Comparison of ENCODE assay signal across 8 cellular contexts in genomic region chr1:217482356-217483102, GRCh38.
DNase-seq lines count a peak whose midpoint lies in the region; ATAC-seq and TF ChIP-seq lines count a peak whose summit lies in the region.

No MANE protein-coding gene starts in this region.

- no peak for TF ChIP-seq CTCF in GM10266 (IDR thresholded peaks at IDR 0.05; ENCODE audit: control insufficient read depth, insufficient read depth, low read depth, missing control alignments)

- ATAC-seq in GM21737 (IDR thresholded peaks at IDR 0.05; ENCODE audit: unreplicated experiment), result peak; percentile 96

- H3K4me1 Mint-ChIP-seq in activated naive CD8-positive, alpha-beta T cell treated with anti-CD3 and anti-CD28 coated beads for 36 hours, result peaks cover 19% of the 10 kb centered on the region

- H3K27me3 Mint-ChIP-seq in activated naive CD8-positive, alpha-beta T cell treated with anti-CD3 and anti-CD28 coated beads for 36 hours, result no peaks in the 10 kb centered on the region

- H3K9me3 Mint-ChIP-seq in activated naive CD8-positive, alpha-beta T cell treated with anti-CD3 and anti-CD28 coated beads for 36 hours, result peaks cover 9% of the 10 kb centered on the region

- H3K36me3 Mint-ChIP-seq in activated naive CD8-positive, alpha-beta T cell treated with anti-CD3 and anti-CD28 coated beads for 36 hours, result peaks cover 57% of the 10 kb centered on the region

- H3K4me3 Mint-ChIP-seq in activated naive CD8-positive, alpha-beta T cell treated with anti-CD3 and anti-CD28 coated beads for 36 hours, result peak overlapping the region; percentile 20

- DNase-seq in GM10266 (ENCODE audit: extremely low spot score), result peak; percentile 25
- DNase-seq in KG1 (lab: John Stamatoyannopoulos, UW), result peak; percentile 6
- peak; percentile 71 for DNase-seq in activated naive CD8-positive, alpha-beta T cell treated with anti-CD3 and anti-CD28 coated beads for 36 hours
- peak; percentile 47 to 50 (median 48) for DNase-seq in stimulated activated CD4-positive, alpha-beta T cell treated with anti-CD3 and anti-CD28 coated beads, Interleukin-12 subunit alpha, Interleukin-12 subunit beta, amount 100 ng/mL, for 48 hours (ENCODE audit: low read depth in 2 of 3, low spot score in 1 of 3)
- no peak for DNase-seq in NCI-H345 treated with DMSO at 0.1 percent for 48 hours (lab: John Stamatoyannopoulos, UW; ENCODE audit: unreplicated experiment)
- DNase-seq in mucosa of gallbladder (ENCODE audit: low spot score), result no peak
- DNase-seq in NCI-H2171 treated with DMSO at 0.1 percent for 48 hours (lab: John Stamatoyannopoulos, UW), result no peak

- H3K27ac Mint-ChIP-seq in activated naive CD8-positive, alpha-beta T cell treated with anti-CD3 and anti-CD28 coated beads for 36 hours, result peak overlapping the region; percentile 89

Comparison
In these comparisons a context has a peak if more than half of its experiments do, and no peak if none do; other contexts are left out.
1. DNase-seq: peak in GM10266 (single experiment), KG1 (single experiment), activated naive CD8-positive, alpha-beta T cell treated with anti-CD3 and anti-CD28 coated beads for 36 hours (single experiment) and stimulated activated CD4-positive, alpha-beta T cell treated with anti-CD3 and anti-CD28 coated beads, Interleukin-12 subunit alpha, Interleukin-12 subunit beta, amount 100 ng/mL, for 48 hours (3 of 3); none in NCI-H345 treated with DMSO at 0.1 percent for 48 hours (single experiment), mucosa of gallbladder (single experiment) and NCI-H2171 treated with DMSO at 0.1 percent for 48 hours (single experiment).